ENCODE assay signal across 8 cellular contexts in the genomic region with DNA sequence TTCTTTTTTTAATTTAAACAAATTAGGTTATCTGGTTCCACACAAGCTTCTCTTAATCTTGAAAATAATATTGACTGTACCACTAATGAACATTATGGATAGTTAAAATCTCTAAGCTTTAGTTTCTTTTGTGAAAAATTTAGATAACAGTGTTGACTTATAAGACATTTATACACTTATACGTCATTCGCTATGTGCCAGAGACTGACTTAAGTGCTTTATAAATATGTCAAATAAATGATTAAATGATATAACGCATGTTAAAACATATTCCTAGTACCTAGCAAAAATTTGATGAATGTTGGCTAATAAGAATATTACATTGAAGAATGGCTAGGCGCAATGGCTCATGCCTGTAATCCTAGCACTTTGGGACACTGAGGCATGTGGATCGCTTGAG.
"Had no signal": no experiment of that assay in that cellular context is flagged by ENCODE, and none has a peak within 500 bp of the region (broad histone marks: within the 10 kb centered on the region; RNA-seq: fewer than 3 reads in every experiment).

No MANE protein-coding gene starts in this region.

- H3K4me3 Mint-ChIP-seq: GM23338, H9, IgD-negative memory B cell had no signal

- H3K4me3 ChIP-seq: GM23338 had no signal

- H3K27ac Mint-ChIP-seq: GM23338, H9, IgD-negative memory B cell had no signal

- FAIRE-seq: H1, H54, HepG2 had no signal

- H3K4me1 Mint-ChIP-seq: IgD-negative memory B cell had no signal

- H3K9me3 Mint-ChIP-seq: GM23338, H9, IgD-negative memory B cell had no signal

- H2AFZ ChIP-seq: GM23338 had no signal

- DNase-seq: H9, HCEC 1CT had no signal

- ATAC-seq: GM23338, HepG2 had no signal

- H3K27me3 Mint-ChIP-seq: IgD-negative memory B cell had no signal

- H3K4me2 ChIP-seq: GM23338 had no signal

- H3K27ac ChIP-seq: HL-60 had no signal
